ENCODE assay signal across 19 cellular contexts in the genomic region with DNA sequence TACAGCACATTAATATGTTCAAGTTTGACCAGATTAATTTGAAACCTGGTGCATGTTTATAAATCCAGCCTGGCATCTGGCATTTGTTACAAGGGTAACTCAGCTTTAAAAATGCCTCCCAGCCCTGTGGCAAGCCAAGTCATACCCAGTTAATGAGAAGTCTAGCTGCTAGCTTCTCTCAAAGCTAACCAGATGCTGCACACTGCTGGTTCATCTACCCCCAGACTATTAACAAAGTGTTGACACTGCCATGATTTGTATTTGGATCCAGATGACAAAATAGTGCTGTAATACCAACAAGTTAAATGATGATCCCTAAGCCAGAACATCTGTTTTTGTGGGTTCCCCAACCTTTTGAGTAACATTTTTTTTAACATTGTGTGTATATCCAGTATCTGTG.
"Had no signal": no experiment of that assay in that cellular context is flagged by ENCODE, and none has a peak within 500 bp of the region (broad histone marks: within the 10 kb centered on the region; RNA-seq: fewer than 3 reads in every experiment).

No MANE protein-coding gene starts in this region.

- H3K36me3 Mint-ChIP-seq: activated naive CD8-positive, alpha-beta T cell treated with anti-CD3 and anti-CD28 coated beads, Interleukin-2, amount 10 ng/mL, durations not matched to agents 7 days and 5 days; immature natural killer cell; natural killer cell; T-cell had no signal

- FAIRE-seq: colon, endothelial cell of umbilical vein had no signal

- ATAC-seq: activated CD4-positive, alpha-beta T cell treated with anti-CD3 and anti-CD28 coated beads for 36 hours; activated CD8-positive, alpha-beta T cell treated with anti-CD3 and anti-CD28 coated beads for 36 hours; activated T-cell treated with anti-CD3 and anti-CD28 coated beads, Interleukin-2, amount 50 U/mL, for 72 hours; left colon; mucosa of descending colon; natural killer cell; stimulated activated naive CD8-positive, alpha-beta T cell treated with anti-CD3 and anti-CD28 coated beads, Interleukin-15, amount 100 ng/mL, for 72 hours; T-cell had no signal

- H3K27ac Mint-ChIP-seq: activated CD4-positive, alpha-beta T cell treated with anti-CD3 and anti-CD28 coated beads for 36 hours; activated CD8-positive, alpha-beta T cell treated with anti-CD3 and anti-CD28 coated beads for 36 hours; activated naive CD8-positive, alpha-beta T cell treated with anti-CD3 and anti-CD28 coated beads, Interleukin-2, amount 10 ng/mL, durations not matched to agents 7 days and 5 days; activated T-cell treated with anti-CD3 and anti-CD28 coated beads, Interleukin-2, amount 50 U/mL, for 72 hours; immature natural killer cell; natural killer cell; stimulated activated naive CD8-positive, alpha-beta T cell treated with anti-CD3 and anti-CD28 coated beads, Interleukin-15, amount 100 ng/mL, for 72 hours; T-cell had no signal

- H3K27me3 ChIP-seq: ascending aorta had no signal

- DNase-seq: activated CD4-positive, alpha-beta T cell treated with anti-CD3 and anti-CD28 coated beads for 36 hours; activated CD8-positive, alpha-beta memory T cell treated with anti-CD3 and anti-CD28 coated beads, Interleukin-2, amount 50 U/mL, for 4 hours; activated CD8-positive, alpha-beta T cell treated with anti-CD3 and anti-CD28 coated beads for 36 hours; activated naive CD8-positive, alpha-beta T cell treated with anti-CD3 and anti-CD28 coated beads, Interleukin-2, amount 10 ng/mL, durations not matched to agents 7 days and 5 days; activated T-cell treated with anti-CD3 and anti-CD28 coated beads, Interleukin-2, amount 50 U/mL, for 72 hours; effector CD4-positive, alpha-beta T cell; immature natural killer cell; mucosa of descending colon; natural killer cell; nucleus accumbens; stimulated activated CD4-positive, alpha-beta T cell treated with anti-CD3 and anti-CD28 coated beads, Interleukin-4, amount 100 ng/mL, for 4 hours; stimulated activated naive CD8-positive, alpha-beta T cell treated with anti-CD3 and anti-CD28 coated beads, Interleukin-15, amount 100 ng/mL, for 72 hours; T-cell; WERI-Rb-1 had no signal

- H3K9me3 Mint-ChIP-seq: activated CD8-positive, alpha-beta T cell treated with anti-CD3 and anti-CD28 coated beads for 36 hours; activated T-cell treated with anti-CD3 and anti-CD28 coated beads, Interleukin-2, amount 50 U/mL, for 72 hours; natural killer cell; stimulated activated naive CD8-positive, alpha-beta T cell treated with anti-CD3 and anti-CD28 coated beads, Interleukin-15, amount 100 ng/mL, for 72 hours; T-cell had no signal

- H3K9me3 ChIP-seq: mucosa of descending colon, thoracic aorta had no signal

- H3K4me1 Mint-ChIP-seq: activated CD4-positive, alpha-beta T cell treated with anti-CD3 and anti-CD28 coated beads for 36 hours; activated naive CD8-positive, alpha-beta T cell treated with anti-CD3 and anti-CD28 coated beads, Interleukin-2, amount 10 ng/mL, durations not matched to agents 7 days and 5 days; immature natural killer cell; natural killer cell; stimulated activated naive CD8-positive, alpha-beta T cell treated with anti-CD3 and anti-CD28 coated beads, Interleukin-15, amount 100 ng/mL, for 72 hours; T-cell had no signal

- H3K4me3 Mint-ChIP-seq: activated CD4-positive, alpha-beta T cell treated with anti-CD3 and anti-CD28 coated beads for 36 hours; activated CD8-positive, alpha-beta T cell treated with anti-CD3 and anti-CD28 coated beads for 36 hours; activated naive CD8-positive, alpha-beta T cell treated with anti-CD3 and anti-CD28 coated beads, Interleukin-2, amount 10 ng/mL, durations not matched to agents 7 days and 5 days; activated T-cell treated with anti-CD3 and anti-CD28 coated beads, Interleukin-2, amount 50 U/mL, for 72 hours; immature natural killer cell; natural killer cell; stimulated activated naive CD8-positive, alpha-beta T cell treated with anti-CD3 and anti-CD28 coated beads, Interleukin-15, amount 100 ng/mL, for 72 hours; T-cell had no signal

- H3K4me1 ChIP-seq: ascending aorta had no signal

- H3K27ac ChIP-seq: ascending aorta, thoracic aorta, WERI-Rb-1 had no signal

- H3K4me3 ChIP-seq: ascending aorta, mucosa of descending colon, thoracic aorta had no signal

- H3K36me3 ChIP-seq: ascending aorta, thoracic aorta, WERI-Rb-1 had no signal
